13 cellular contexts compared by ENCODE assay signal in genomic region chr15:89837830-89838178, GRCh38. TPM values are rescaled to one million over a fixed set of nuclear protein-coding genes. Genes with fewer than 3 reads are reported as not detected.
DNase-seq lines count a peak whose midpoint lies in the region; ATAC-seq and TF ChIP-seq lines count a peak whose summit lies in the region.
"Had no signal": no experiment of that assay in that cellular context is flagged by ENCODE, and none has a peak within 500 bp of the region (broad histone marks: within the 10 kb centered on the region; RNA-seq: fewer than 3 reads in every experiment).

No MANE protein-coding gene starts in this region.

- peaks cover 27% of the 10 kb centered on the region for H3K36me3 ChIP-seq in CD8-positive, alpha-beta T cell (ENCODE audit: insufficient read depth, low read length)
- H3K36me3 ChIP-seq in ascending aorta (peaks cover 25 to 28% of the 10 kb centered on the region in 2 donors), right atrium auricular region (peaks cover 39% of the 10 kb centered on the region), skeletal muscle tissue (ENCODE audit: control insufficient read depth in 3 of 3, insufficient read depth in 3 of 3, low read length in 3 of 3) (peaks cover 21 to 32% (median 26%) of the 10 kb centered on the region in 3 donors)

- H3K36me3 Mint-ChIP-seq in CD8-positive, alpha-beta T cell, result peaks cover 76% of the 10 kb centered on the region

- POLR2A ChIA-PET in CD8-positive, alpha-beta T cell (lab: Charles Lee), result no interaction called here

- no peak for ATAC-seq in CD8-positive, alpha-beta T cell
- ATAC-seq in HG02610 (IDR thresholded peaks at IDR 0.05; ENCODE audit: unreplicated experiment) (no peak), GM18873 (IDR thresholded peaks at IDR 0.05; ENCODE audit: low FRiP score, unreplicated experiment) (no peak)
- ATAC-seq: activated T-cell treated with anti-CD3 and anti-CD28 coated beads, Interleukin-2, amount 50 U/mL, for 72 hours had no signal

- DNase-seq in CD8-positive, alpha-beta T cell, result no peak
- DNase-seq in ascending aorta (ENCODE audit: low spot score in 2 of 2), result no peak
- peak; percentile 46 for DNase-seq in right atrium auricular region (ENCODE audit: low spot score)
- DNase-seq in 8988T, result no peak
- DNase-seq in NCI-H510A (lab: John Stamatoyannopoulos, UW), result no peak
- DNase-seq: activated CD4-positive, alpha-beta T cell treated with anti-CD3 and anti-CD28 coated beads for 1 hour; activated T-cell treated with anti-CD3 and anti-CD28 coated beads, Interleukin-2, amount 50 U/mL, for 72 hours; erythroblast; NCI-H345; T-helper 1 cell had no signal

- H3K4me1 Mint-ChIP-seq in CD8-positive, alpha-beta T cell (ENCODE audit: low read depth), result no peaks in the 10 kb centered on the region

- no peaks in the 10 kb centered on the region for H3K27me3 Mint-ChIP-seq in CD8-positive, alpha-beta T cell (ENCODE audit: low read depth)

- no peaks in the 10 kb centered on the region for H3K4me1 ChIP-seq in CD8-positive, alpha-beta T cell (ENCODE audit: insufficient read depth, low read length)
- peaks cover 6 to 26% of the 10 kb centered on the region in 2 donors for H3K4me1 ChIP-seq in ascending aorta
- H3K4me1 ChIP-seq in right atrium auricular region, result peaks cover 0 to 23% of the 10 kb centered on the region in 2 donors
- peaks cover 25 to 28% (median 26%) of the 10 kb centered on the region in 3 donors for H3K4me1 ChIP-seq in skeletal muscle tissue (ENCODE audit: control insufficient read depth in 3 of 3, insufficient read depth in 3 of 3, low read length in 3 of 3)

- CTCF ChIA-PET in CD8-positive, alpha-beta T cell (lab: Charles Lee), result no interaction called here

- intact Hi-C loops in CD8-positive, alpha-beta T cell (cut with DNase I, micrococcal nuclease), result no loop called here
- intact Hi-C loops in ascending aorta (cut with DNase I), result no loop called here

- H3K27ac Mint-ChIP-seq in CD8-positive, alpha-beta T cell, result peak overlapping the region; percentile 55
- H3K27ac Mint-ChIP-seq: activated T-cell treated with anti-CD3 and anti-CD28 coated beads, Interleukin-2, amount 50 U/mL, for 72 hours had no signal

- no peak for TF ChIP-seq CTCF in CD8-positive, alpha-beta T cell (IDR thresholded peaks at IDR 0.05)
- TF ChIP-seq CTCF in ascending aorta (IDR thresholded peaks at IDR 0.05) (no peak), right atrium auricular region (IDR thresholded peaks at IDR 0.05) (no peak)

- no peak overlapping the region for H3K27ac ChIP-seq in CD8-positive, alpha-beta T cell (ENCODE audit: low read depth, low read length)
- H3K27ac ChIP-seq in ascending aorta, result peak overlapping the region; percentile 65 to 86
- H3K27ac ChIP-seq in right atrium auricular region, result peak overlapping the region in 1 of 2 donors; percentile 70
- H3K27ac ChIP-seq in skeletal muscle tissue (ENCODE audit: low read depth, low read length), result peak overlapping the region; percentile 61

- H3K9me3 Mint-ChIP-seq in CD8-positive, alpha-beta T cell, result no peaks in the 10 kb centered on the region
- H3K9me3 Mint-ChIP-seq: activated T-cell treated with anti-CD3 and anti-CD28 coated beads, Interleukin-2, amount 50 U/mL, for 72 hours had no signal

- H3K4me3 Mint-ChIP-seq in CD8-positive, alpha-beta T cell, result no peak overlapping the region
- H3K4me3 Mint-ChIP-seq: activated T-cell treated with anti-CD3 and anti-CD28 coated beads, Interleukin-2, amount 50 U/mL, for 72 hours had no signal

- H3K9ac ChIP-seq in skeletal muscle tissue (ENCODE audit: low read depth in 1 of 3, low read length in 3 of 3), result peak overlapping the region in 2 of 3 donors; percentile 27 to 55

- no peaks in the 10 kb centered on the region for H3K9me3 ChIP-seq in CD8-positive, alpha-beta T cell (ENCODE audit: low read length)
- H3K9me3 ChIP-seq in ascending aorta (no peaks in the 10 kb centered on the region), right atrium auricular region (no peaks in the 10 kb centered on the region), skeletal muscle tissue (ENCODE audit: control insufficient read depth in 3 of 3, low read length in 3 of 3) (no peaks in the 10 kb centered on the region)

- no peak overlapping the region for H3K4me3 ChIP-seq in CD8-positive, alpha-beta T cell (ENCODE audit: low read depth, low read length)
- no peak overlapping the region for H3K4me3 ChIP-seq in ascending aorta
- no peak overlapping the region for H3K4me3 ChIP-seq in right atrium auricular region
- no peak overlapping the region for H3K4me3 ChIP-seq in skeletal muscle tissue (ENCODE audit: low read length in 3 of 3)

- H3K27me3 ChIP-seq in CD8-positive, alpha-beta T cell (ENCODE audit: insufficient read depth, low read length), result no peaks in the 10 kb centered on the region
- H3K27me3 ChIP-seq in ascending aorta (no peaks in the 10 kb centered on the region), right atrium auricular region (no peaks in the 10 kb centered on the region), skeletal muscle tissue (ENCODE audit: control insufficient read depth in 3 of 3, insufficient read depth in 3 of 3, low read length in 3 of 3) (no peaks in the 10 kb centered on the region)

RNA-seq across cellular contexts. Expression of gene ANPEP, which starts 23.2 kb away (rescaled TPM):
- total RNA-seq in CD8-positive, alpha-beta T cell, result under 1 TPM; 0.19 to 0.43 TPM
- total RNA-seq in ascending aorta, result 48.2 TPM
- 10 to 100 TPM in 1 of 2 donors, 1 to 10 TPM in 1; 8.1 to 22.7 TPM for total RNA-seq in right atrium auricular region
- total RNA-seq in skeletal muscle tissue, result 7.3 TPM

RNA-seq across cellular contexts. Expression of gene AP3S2, which starts 56.0 kb away (rescaled TPM):
- total RNA-seq in CD8-positive, alpha-beta T cell, result 10 to 100 TPM; 14.2 to 16.0 TPM
- total RNA-seq in ascending aorta, result 16.0 TPM
- 10 to 100 TPM; 42.1 to 65.9 TPM for total RNA-seq in right atrium auricular region
- 51.7 TPM for total RNA-seq in skeletal muscle tissue
